Comparison of ENCODE assay signal across 14 cellular contexts in genomic region chr5:43244823-43245565, GRCh38. TPM values are rescaled to one million over a fixed set of nuclear protein-coding genes. Genes with fewer than 3 reads are reported as not detected.
DNase-seq lines count a peak whose midpoint lies in the region; ATAC-seq and TF ChIP-seq lines count a peak whose summit lies in the region.
"Had no signal": no experiment of that assay in that cellular context is flagged by ENCODE, and none has a peak within 500 bp of the region (broad histone marks: within the 10 kb centered on the region; RNA-seq: fewer than 3 reads in every experiment).

No MANE protein-coding gene starts in this region.

- no peaks in the 10 kb centered on the region for H3K9me3 Mint-ChIP-seq in activated T-helper 17 cell treated with anti-CD3 and anti-CD28 coated beads, Interleukin-2, amount 50 U/mL, for 72 hours
- peaks cover 4% of the 10 kb centered on the region for H3K9me3 Mint-ChIP-seq in activated CD4-positive, alpha-beta T cell treated with anti-CD3 and anti-CD28 coated beads, Interleukin-2, amount 10 ng/mL, durations not matched to agents 24 days and 14 days
- H3K9me3 Mint-ChIP-seq: GM23338, immature natural killer cell, natural killer cell had no signal

- intact Hi-C loops in activated CD4-positive, alpha-beta T cell treated with anti-CD3 and anti-CD28 coated beads, Interleukin-2, amount 10 ng/mL, durations not matched to agents 24 days and 14 days (cut with micrococcal nuclease): no loop called here

- CTCF ChIA-PET in RWPE1 (lab: Yijun Ruan, JAX): no interaction called here

- no peak overlapping the region for H3K27ac Mint-ChIP-seq in activated T-helper 17 cell treated with anti-CD3 and anti-CD28 coated beads, Interleukin-2, amount 50 U/mL, for 72 hours
- H3K27ac Mint-ChIP-seq in activated CD4-positive, alpha-beta T cell treated with anti-CD3 and anti-CD28 coated beads, Interleukin-2, amount 10 ng/mL, durations not matched to agents 24 days and 14 days: no peak overlapping the region
- H3K27ac Mint-ChIP-seq: GM23338, immature natural killer cell, natural killer cell had no signal

- POLR2A ChIA-PET in RWPE1 (lab: Yijun Ruan, JAX; ENCODE audit: low non-redundant PET): no interaction called here

- H3K27me3 Mint-ChIP-seq in activated T-helper 17 cell treated with anti-CD3 and anti-CD28 coated beads, Interleukin-2, amount 50 U/mL, for 72 hours: peaks cover 39% of the 10 kb centered on the region
- H3K27me3 Mint-ChIP-seq in activated CD4-positive, alpha-beta T cell treated with anti-CD3 and anti-CD28 coated beads, Interleukin-2, amount 10 ng/mL, durations not matched to agents 24 days and 14 days: peaks cover 14% of the 10 kb centered on the region

- no peaks in the 10 kb centered on the region for H3K36me3 Mint-ChIP-seq in activated T-helper 17 cell treated with anti-CD3 and anti-CD28 coated beads, Interleukin-2, amount 50 U/mL, for 72 hours (ENCODE audit: low read depth)
- no peaks in the 10 kb centered on the region for H3K36me3 Mint-ChIP-seq in activated CD4-positive, alpha-beta T cell treated with anti-CD3 and anti-CD28 coated beads, Interleukin-2, amount 10 ng/mL, durations not matched to agents 24 days and 14 days (ENCODE audit: low read depth)
- H3K36me3 Mint-ChIP-seq: natural killer cell had no signal

- H3K4me1 Mint-ChIP-seq in activated T-helper 17 cell treated with anti-CD3 and anti-CD28 coated beads, Interleukin-2, amount 50 U/mL, for 72 hours: peaks cover 5% of the 10 kb centered on the region
- peaks cover 3% of the 10 kb centered on the region for H3K4me1 Mint-ChIP-seq in activated CD4-positive, alpha-beta T cell treated with anti-CD3 and anti-CD28 coated beads, Interleukin-2, amount 10 ng/mL, durations not matched to agents 24 days and 14 days
- H3K4me1 Mint-ChIP-seq: GM23338, immature natural killer cell, natural killer cell had no signal

- DNase-seq in HCEC 1CT (no peak), RWPE1 (ENCODE audit: low spot score) (no peak), SKM-1 (lab: John Stamatoyannopoulos, UW; ENCODE audit: unreplicated experiment) (no peak)
- DNase-seq in activated CD4-positive, alpha-beta T cell treated with anti-CD3 and anti-CD28 coated beads, Interleukin-2, amount 10 ng/mL, durations not matched to agents 24 days and 14 days: no peak
- DNase-seq: immature natural killer cell, natural killer cell, NCI-H446 had no signal

- H3K27ac ChIP-seq in RWPE1: no peak overlapping the region
- H3K27ac ChIP-seq: ascending aorta, SK-N-MC had no signal

- H3K4me3 Mint-ChIP-seq in activated T-helper 17 cell treated with anti-CD3 and anti-CD28 coated beads, Interleukin-2, amount 50 U/mL, for 72 hours: peak overlapping the region; percentile 19
- no peak overlapping the region for H3K4me3 Mint-ChIP-seq in activated CD4-positive, alpha-beta T cell treated with anti-CD3 and anti-CD28 coated beads, Interleukin-2, amount 10 ng/mL, durations not matched to agents 24 days and 14 days
- H3K4me3 Mint-ChIP-seq: GM23338, natural killer cell had no signal

- TF ChIP-seq CTCF in RWPE1 (conservative IDR thresholded peaks at IDR 0.05; ENCODE audit: low read depth): no peak

- peak; percentile 95 for ATAC-seq in GM18511 (IDR thresholded peaks at IDR 0.05; ENCODE audit: unreplicated experiment)
- peak; percentile 96 for ATAC-seq in GM21360 (IDR thresholded peaks at IDR 0.05; ENCODE audit: unreplicated experiment)
- ATAC-seq in HG03025 (IDR thresholded peaks at IDR 0.05; ENCODE audit: low FRiP score, unreplicated experiment): peak; percentile 49
- peak; percentile 66 for ATAC-seq in activated T-helper 17 cell treated with anti-CD3 and anti-CD28 coated beads, Interleukin-2, amount 50 U/mL, for 72 hours (replicated peaks)
- ATAC-seq: GM23338, natural killer cell had no signal

RNA-seq across cellular contexts. Expression of gene NIM1K, which starts 53.0 kb away (rescaled TPM):
- 1 to 10 TPM; 1.7 to 4.3 TPM for total RNA-seq in activated T-helper 17 cell treated with anti-CD3 and anti-CD28 coated beads, Interleukin-2, amount 50 U/mL, for 72 hours
- total RNA-seq in activated CD4-positive, alpha-beta T cell treated with anti-CD3 and anti-CD28 coated beads, Interleukin-2, amount 10 ng/mL, durations not matched to agents 24 days and 14 days: 0.82 and 0.97 TPM in 2 replicates
- total RNA-seq: ascending aorta, GM23338 had no signal
